ENCODE assay signal across 16 cellular contexts in genomic region chr2:112634153-112634873, GRCh38. TPM values are rescaled to one million over a fixed set of nuclear protein-coding genes. Genes with fewer than 3 reads are reported as not detected.
A peak's percentile ranks its signal among the peaks of the same experiment; 100 is the strongest.
DNase-seq lines count a peak whose midpoint lies in the region; ATAC-seq and TF ChIP-seq lines count a peak whose summit lies in the region.
"Had no signal": no experiment of that assay in that cellular context is flagged by ENCODE, and none has a peak within 500 bp of the region (broad histone marks: within the 10 kb centered on the region; RNA-seq: fewer than 3 reads in every experiment).

No MANE protein-coding gene starts in this region.

- H3K4me1 Mint-ChIP-seq in activated CD8-positive, alpha-beta memory T cell treated with anti-CD3 and anti-CD28 coated beads, Interleukin-2, amount 10 ng/mL, durations not matched to agents 7 days and 5 days, result peaks cover 72% of the 10 kb centered on the region
- peaks cover 67% of the 10 kb centered on the region for H3K4me1 Mint-ChIP-seq in activated CD8-positive, alpha-beta T cell treated with anti-CD3 and anti-CD28 coated beads for 36 hours (ENCODE audit: low read depth)
- H3K4me1 Mint-ChIP-seq in stimulated activated effector memory CD8-positive, alpha-beta T cell treated with anti-CD3 and anti-CD28 coated beads, Interleukin-12 subunit alpha, Interleukin-12 subunit beta, amount 100 ng/mL, for 72 hours, result peaks cover 80% of the 10 kb centered on the region

- H3K36me3 Mint-ChIP-seq in activated CD8-positive, alpha-beta memory T cell treated with anti-CD3 and anti-CD28 coated beads, Interleukin-2, amount 10 ng/mL, durations not matched to agents 7 days and 5 days, result no peaks in the 10 kb centered on the region
- H3K36me3 Mint-ChIP-seq in activated CD8-positive, alpha-beta T cell treated with anti-CD3 and anti-CD28 coated beads for 36 hours (ENCODE audit: low read depth), result no peaks in the 10 kb centered on the region
- H3K36me3 Mint-ChIP-seq in stimulated activated effector memory CD8-positive, alpha-beta T cell treated with anti-CD3 and anti-CD28 coated beads, Interleukin-12 subunit alpha, Interleukin-12 subunit beta, amount 100 ng/mL, for 72 hours, result peaks cover 12% of the 10 kb centered on the region

- no peak overlapping the region for H3K27ac Mint-ChIP-seq in activated CD8-positive, alpha-beta memory T cell treated with anti-CD3 and anti-CD28 coated beads, Interleukin-2, amount 10 ng/mL, durations not matched to agents 7 days and 5 days
- no peak overlapping the region for H3K27ac Mint-ChIP-seq in activated CD8-positive, alpha-beta T cell treated with anti-CD3 and anti-CD28 coated beads for 36 hours
- H3K27ac Mint-ChIP-seq in stimulated activated effector memory CD8-positive, alpha-beta T cell treated with anti-CD3 and anti-CD28 coated beads, Interleukin-12 subunit alpha, Interleukin-12 subunit beta, amount 100 ng/mL, for 72 hours, result peak overlapping the region; percentile 72

- peak; percentile 23 for DNase-seq in activated CD8-positive, alpha-beta memory T cell treated with anti-CD3 and anti-CD28 coated beads, Interleukin-2, amount 50 U/mL, for 4 hours
- DNase-seq in activated CD8-positive, alpha-beta memory T cell treated with anti-CD3 and anti-CD28 coated beads, Interleukin-2, amount 10 ng/mL, durations not matched to agents 7 days and 5 days, result no peak
- peak; percentile 27 for DNase-seq in activated CD8-positive, alpha-beta T cell treated with anti-CD3 and anti-CD28 coated beads for 36 hours
- DNase-seq in kidney tubule cell (ENCODE audit: low spot score) (peak; percentile 72), NOMO-1 (lab: John Stamatoyannopoulos, UW; ENCODE audit: unreplicated experiment in 2 of 2) (no peak), HEK293T (ENCODE audit: extremely low spot score) (no peak), NCI-H1048 (lab: John Stamatoyannopoulos, UW) (no peak)
- no peak for DNase-seq in stimulated activated effector memory CD8-positive, alpha-beta T cell treated with anti-CD3 and anti-CD28 coated beads, Interleukin-12 subunit alpha, Interleukin-12 subunit beta, amount 100 ng/mL, for 72 hours (ENCODE audit: low spot score in 2 of 2)
- DNase-seq: anterior cingulate cortex, lower lobe of right lung, NCI-H2081 treated with DMSO at 0.1 percent for 48 hours, NCI-H748 treated with DMSO at 0.1 percent for 48 hours, nucleus accumbens had no signal

- H3K27me3 Mint-ChIP-seq in activated CD8-positive, alpha-beta memory T cell treated with anti-CD3 and anti-CD28 coated beads, Interleukin-2, amount 10 ng/mL, durations not matched to agents 7 days and 5 days, result peaks cover 13% of the 10 kb centered on the region
- peaks cover 20% of the 10 kb centered on the region for H3K27me3 Mint-ChIP-seq in activated CD8-positive, alpha-beta T cell treated with anti-CD3 and anti-CD28 coated beads for 36 hours

- intact Hi-C loops in activated CD8-positive, alpha-beta T cell treated with anti-CD3 and anti-CD28 coated beads for 36 hours (cut with micrococcal nuclease), result no loop called here

- H3K4me3 Mint-ChIP-seq in activated CD8-positive, alpha-beta memory T cell treated with anti-CD3 and anti-CD28 coated beads, Interleukin-2, amount 10 ng/mL, durations not matched to agents 7 days and 5 days, result no peak overlapping the region
- no peak overlapping the region for H3K4me3 Mint-ChIP-seq in activated CD8-positive, alpha-beta T cell treated with anti-CD3 and anti-CD28 coated beads for 36 hours
- H3K4me3 Mint-ChIP-seq in stimulated activated effector memory CD8-positive, alpha-beta T cell treated with anti-CD3 and anti-CD28 coated beads, Interleukin-12 subunit alpha, Interleukin-12 subunit beta, amount 100 ng/mL, for 72 hours, result peak overlapping the region; percentile 16

- POLR2A ChIA-PET in activated CD8-positive, alpha-beta T cell treated with anti-CD3 and anti-CD28 coated beads for 36 hours (lab: Charles Lee), result interaction anchor here (1.1 to 4.8 kb wide), 5 partner anchors 12 to 51 kb away, joined by 3 to 61 read pairs (median 3); partner anchors contain the start of gene SLC20A1
- POLR2A ChIA-PET in HEK293T (lab: Yijun Ruan, JAX), result interaction anchor here (1.2 to 4.5 kb wide), 2 partner anchors 11 to 34 kb away, joined by 4 to 29 read pairs; partner anchors contain the start of gene SLC20A1

- ATAC-seq in activated CD8-positive, alpha-beta memory T cell treated with anti-CD3 and anti-CD28 coated beads, Interleukin-2, amount 10 ng/mL, durations not matched to agents 7 days and 5 days, result no peak
- no peak for ATAC-seq in activated CD8-positive, alpha-beta T cell treated with anti-CD3 and anti-CD28 coated beads for 36 hours
- ATAC-seq in stimulated activated effector memory CD8-positive, alpha-beta T cell treated with anti-CD3 and anti-CD28 coated beads, Interleukin-12 subunit alpha, Interleukin-12 subunit beta, amount 100 ng/mL, for 72 hours, result peak; percentile 31
- ATAC-seq: A549, HCT116, Right ventricle myocardium inferior had no signal

- CTCF ChIA-PET in activated CD8-positive, alpha-beta memory T cell treated with anti-CD3 and anti-CD28 coated beads, Interleukin-2, amount 10 ng/mL, durations not matched to agents 7 days and 5 days (lab: Charles Lee), result interaction anchor here (1.1 to 12.1 kb wide), 6 partner anchors 8 to 92 kb away, joined by 4 to 155 read pairs (median 22); partner anchors contain the start of gene SLC20A1
- CTCF ChIA-PET in activated CD8-positive, alpha-beta T cell treated with anti-CD3 and anti-CD28 coated beads for 36 hours (lab: Charles Lee), result interaction anchor here (0.6 to 15.4 kb wide), 7 partner anchors 11 to 120 kb away, joined by 3 to 291 read pairs (median 5); partner anchors contain the start of gene SLC20A1
- CTCF ChIA-PET in HEK293T (lab: Yijun Ruan, JAX), result no interaction called here

- H3K9me3 Mint-ChIP-seq in activated CD8-positive, alpha-beta memory T cell treated with anti-CD3 and anti-CD28 coated beads, Interleukin-2, amount 10 ng/mL, durations not matched to agents 7 days and 5 days (ENCODE audit: low read depth), result no peaks in the 10 kb centered on the region
- H3K9me3 Mint-ChIP-seq in activated CD8-positive, alpha-beta T cell treated with anti-CD3 and anti-CD28 coated beads for 36 hours, result no peaks in the 10 kb centered on the region
- no peaks in the 10 kb centered on the region for H3K9me3 Mint-ChIP-seq in stimulated activated effector memory CD8-positive, alpha-beta T cell treated with anti-CD3 and anti-CD28 coated beads, Interleukin-12 subunit alpha, Interleukin-12 subunit beta, amount 100 ng/mL, for 72 hours

- no peak for TF ChIP-seq CTCF in activated CD8-positive, alpha-beta T cell treated with anti-CD3 and anti-CD28 coated beads for 36 hours (IDR thresholded peaks at IDR 0.05)

TF ChIP-seq in HEK293T, 16 proteins besides CTCF, POLR2A, EP300 and RAD21:
- TF ChIP-seq FOXM1 (IDR thresholded peaks at IDR 0.05; ENCODE audit: borderline replicate concordance) (no peak), BHLHE40 (IDR thresholded peaks at IDR 0.05; ENCODE audit: borderline replicate concordance) (no peak), FOXK2 (IDR thresholded peaks at IDR 0.05) (no peak), SP1 (IDR thresholded peaks at IDR 0.05) (no peak), L3MBTL2 (conservative IDR thresholded peaks at IDR 0.05) (no peak), ZNF384 (IDR thresholded peaks at IDR 0.05) (no peak), SUZ12 (IDR thresholded peaks at IDR 0.05) (no peak), NFRKB (IDR thresholded peaks at IDR 0.05) (no peak)

RNA-seq across cellular contexts. Expression of gene SLC20A1, which starts 11.4 kb away (rescaled TPM):
- total RNA-seq in activated CD8-positive, alpha-beta memory T cell treated with anti-CD3 and anti-CD28 coated beads, Interleukin-2, amount 10 ng/mL, durations not matched to agents 7 days and 5 days, result 100 to 1,000 TPM; 134 to 146 TPM
- 10 to 100 TPM; 52.7 to 52.8 TPM for total RNA-seq in activated CD8-positive, alpha-beta T cell treated with anti-CD3 and anti-CD28 coated beads for 36 hours

RNA-seq across cellular contexts. Expression of gene CHCHD5, which starts 49.9 kb away (rescaled TPM):
- 10 to 100 TPM; 25.4 to 27.8 TPM for total RNA-seq in activated CD8-positive, alpha-beta memory T cell treated with anti-CD3 and anti-CD28 coated beads, Interleukin-2, amount 10 ng/mL, durations not matched to agents 7 days and 5 days
- 10 to 100 TPM; 34.8 to 37.5 TPM for total RNA-seq in activated CD8-positive, alpha-beta T cell treated with anti-CD3 and anti-CD28 coated beads for 36 hours

Comparison
In these comparisons a context has a peak if more than half of its experiments do, and no peak if none do; other contexts are left out.
1. DNase-seq: peak in activated CD8-positive, alpha-beta memory T cell treated with anti-CD3 and anti-CD28 coated beads, Interleukin-2, amount 50 U/mL, for 4 hours (single experiment), activated CD8-positive, alpha-beta T cell treated with anti-CD3 and anti-CD28 coated beads for 36 hours (single experiment) and kidney tubule cell (single experiment); none in activated CD8-positive, alpha-beta memory T cell treated with anti-CD3 and anti-CD28 coated beads, Interleukin-2, amount 10 ng/mL, durations not matched to agents 7 days and 5 days (single experiment), stimulated activated effector memory CD8-positive, alpha-beta T cell treated with anti-CD3 and anti-CD28 coated beads, Interleukin-12 subunit alpha, Interleukin-12 subunit beta, amount 100 ng/mL, for 72 hours (0 of 2), NOMO-1 (0 of 2), HEK293T (single experiment) and NCI-H1048 (single experiment).